4 cellular contexts compared by ENCODE assay signal in genomic region chr2:163155925-163156324, GRCh38.
"Had no signal": no experiment of that assay in that cellular context is flagged by ENCODE, and none has a peak within 500 bp of the region (broad histone marks: within the 10 kb centered on the region; RNA-seq: fewer than 3 reads in every experiment).

No MANE protein-coding gene starts in this region.

- FAIRE-seq: GM19239 had no signal

- H3K4me3 ChIP-seq: GM12878 had no signal

- DNase-seq: GDM1, GF-D8 had no signal
